2 cellular contexts compared by ENCODE assay signal in genomic region chr11:45451766-45452440, GRCh38.
A peak's percentile ranks its signal among the peaks of the same experiment; 100 is the strongest.
TF ChIP-seq lines count a peak whose summit lies in the region.

No MANE protein-coding gene starts in this region.

TF ChIP-seq in HEK293, 187 proteins besides CTCF, POLR2A, EP300 and RAD21 (continued from another document):
- TF ChIP-seq ZBTB17 (tag by site-specific recombination; IDR thresholded peaks at IDR 0.05) = 0 out of 2 replicates have a peak, but pooled peaks have one; percentile 28

TF ChIP-seq in K562, 482 proteins besides CTCF, POLR2A, EP300 and RAD21 (continued from another document):
- TF ChIP-seq MLLT1 (IDR thresholded peaks at IDR 0.05) = peak in 1 of 2 experiments; percentile 84; a peak in 2 of 4 replicates
